Comparison of ENCODE assay signal across 8 cellular contexts in genomic region chr21:32403201-32403701, GRCh38. TPM values are rescaled to one million over a fixed set of nuclear protein-coding genes. Genes with fewer than 3 reads are reported as not detected.
A peak's percentile ranks its signal among the peaks of the same experiment; 100 is the strongest.
DNase-seq lines count a peak whose midpoint lies in the region; ATAC-seq, FAIRE-seq and TF ChIP-seq lines count a peak whose summit lies in the region.

No MANE protein-coding gene starts in this region.

- no peak for TF ChIP-seq POLR2A in prostate gland (IDR thresholded peaks at IDR 0.05)

- peak; percentile 34 to 77 (median 76) for TF ChIP-seq CTCF in prostate gland (IDR thresholded peaks at IDR 0.05)

- no peaks in the 10 kb centered on the region for H3K9me3 ChIP-seq in prostate gland

- FAIRE-seq in RCC 7860 (lab: Jason Lieb, UNC) = no peak

- H3K27me3 Mint-ChIP-seq in activated naive CD4-positive, alpha-beta T cell treated with anti-CD3 and anti-CD28 coated beads, Interleukin-2, amount 10 ng/mL, durations not matched to agents 7 days and 5 days = peaks cover 30% of the 10 kb centered on the region

- no peaks in the 10 kb centered on the region for H3K36me3 Mint-ChIP-seq in activated naive CD4-positive, alpha-beta T cell treated with anti-CD3 and anti-CD28 coated beads, Interleukin-2, amount 10 ng/mL, durations not matched to agents 7 days and 5 days

- H3K4me3 Mint-ChIP-seq in activated naive CD4-positive, alpha-beta T cell treated with anti-CD3 and anti-CD28 coated beads, Interleukin-2, amount 10 ng/mL, durations not matched to agents 7 days and 5 days = no peak overlapping the region

- ATAC-seq in HG03378 (IDR thresholded peaks at IDR 0.05; ENCODE audit: unreplicated experiment) = no peak

- DNase-seq in D341Med (ENCODE audit: low spot score) (peak; percentile 76), LHCN-M2 (ENCODE audit: low read depth) (peak; percentile 76), SHP77 (lab: John Stamatoyannopoulos, UW) (peak; percentile 27 to 38), glomerular visceral epithelial cell (ENCODE audit: extremely low spot score) (peak; percentile 57), prostate gland (ENCODE audit: low spot score) (peak; percentile 65), RCC 7860 (ENCODE audit: low spot score) (no peak)
- peak; percentile 64 for DNase-seq in activated naive CD4-positive, alpha-beta T cell treated with anti-CD3 and anti-CD28 coated beads, Interleukin-2, amount 10 ng/mL, durations not matched to agents 7 days and 5 days

- CTCF ChIA-PET in activated naive CD4-positive, alpha-beta T cell treated with anti-CD3 and anti-CD28 coated beads, Interleukin-2, amount 10 ng/mL, durations not matched to agents 7 days and 5 days (lab: Charles Lee) = interaction anchor here (0.8 to 8.3 kb wide), 8 partner anchors 149 to 206 kb away, joined by 3 to 95 read pairs (median 4); no protein-coding TSS in a partner anchor

- no peaks in the 10 kb centered on the region for H3K9me3 Mint-ChIP-seq in activated naive CD4-positive, alpha-beta T cell treated with anti-CD3 and anti-CD28 coated beads, Interleukin-2, amount 10 ng/mL, durations not matched to agents 7 days and 5 days

- no peak overlapping the region for H3K4me3 ChIP-seq in prostate gland

- no peaks in the 10 kb centered on the region for H3K4me1 Mint-ChIP-seq in activated naive CD4-positive, alpha-beta T cell treated with anti-CD3 and anti-CD28 coated beads, Interleukin-2, amount 10 ng/mL, durations not matched to agents 7 days and 5 days

- no peaks in the 10 kb centered on the region for H3K4me1 ChIP-seq in prostate gland (replicated peaks)

- H3K36me3 ChIP-seq in prostate gland = no peaks in the 10 kb centered on the region

- intact Hi-C loops in prostate gland (cut with DNase I) = loop anchor here (5.0 kb wide), 1 partner anchor 199 kb away; no protein-coding TSS in a partner anchor

- no peaks in the 10 kb centered on the region for H3K27me3 ChIP-seq in prostate gland (replicated peaks; ENCODE audit: insufficient read depth)

- H3K27ac ChIP-seq in prostate gland = no peak overlapping the region

- no peak overlapping the region for H3K27ac Mint-ChIP-seq in activated naive CD4-positive, alpha-beta T cell treated with anti-CD3 and anti-CD28 coated beads, Interleukin-2, amount 10 ng/mL, durations not matched to agents 7 days and 5 days

- 17% methylated on average over 5 of the region's 5 CpGs for WGBS in prostate gland

RNA-seq across cellular contexts. Expression of gene EVA1C, which starts 9.3 kb away (rescaled TPM):
- 2.2 and 3.2 TPM in 2 replicates for total RNA-seq in LHCN-M2 (2014; rRNA removed)
- 2.1 TPM for polyA plus RNA-seq in LHCN-M2 (2012)
- total RNA-seq in prostate gland = 10 to 100 TPM; 45.7 to 48.6 TPM

RNA-seq across cellular contexts. Expression of gene URB1, which starts 10.4 kb away (rescaled TPM):
- total RNA-seq in LHCN-M2 (2014; rRNA removed) (19.9 and 22.6 TPM in 2 replicates), prostate gland (10 to 100 TPM; 33.4 to 41.4 TPM)
- polyA plus RNA-seq in LHCN-M2 (2012) = 10.7 TPM

Comparison
In these comparisons a context has a peak if more than half of its experiments do, and no peak if none do; other contexts are left out.
1. RNA of gene EVA1C, which starts 9.3 kb away (total RNA-seq): 45.7 to 48.6 TPM in prostate gland; 2.2 to 3.2 TPM in LHCN-M2; every median in the first group is over 10 times any median in the second.